ENCODE assay signal across 1 cellular context in genomic region chr22:29306830-29307657, GRCh38.
TF ChIP-seq lines count a peak whose summit lies in the region.

No MANE protein-coding gene starts in this region.

TF ChIP-seq in HEK293, 187 proteins besides CTCF, POLR2A, EP300 and RAD21 (continues in another document):
- no peak for TF ChIP-seq ZNF501 (tag by site-specific recombination; IDR thresholded peaks at IDR 0.05)
- TF ChIP-seq KLF1 (tag by site-specific recombination; IDR thresholded peaks at IDR 0.05) = peak; percentile 71
- TF ChIP-seq ZBTB8A (tag by site-specific recombination; IDR thresholded peaks at IDR 0.05) = no peak
- TF ChIP-seq ZNF623 (tag by site-specific recombination; IDR thresholded peaks at IDR 0.05) = no peak
- TF ChIP-seq PRDM1 (tag by site-specific recombination; IDR thresholded peaks at IDR 0.05) = no peak
- 0 out of 2 replicates have a peak, but pooled peaks have one; percentile 13 for TF ChIP-seq KLF16 (tag by site-specific recombination; IDR thresholded peaks at IDR 0.05)
- no peak for TF ChIP-seq ZNF37A (tag by site-specific recombination; IDR thresholded peaks at IDR 0.05)
- no peak for TF ChIP-seq ZNF658 (tag by site-specific recombination; IDR thresholded peaks at IDR 0.05)
- TF ChIP-seq YY2 (tag by site-specific recombination; IDR thresholded peaks at IDR 0.05) = no peak
- TF ChIP-seq, protein P1, sequence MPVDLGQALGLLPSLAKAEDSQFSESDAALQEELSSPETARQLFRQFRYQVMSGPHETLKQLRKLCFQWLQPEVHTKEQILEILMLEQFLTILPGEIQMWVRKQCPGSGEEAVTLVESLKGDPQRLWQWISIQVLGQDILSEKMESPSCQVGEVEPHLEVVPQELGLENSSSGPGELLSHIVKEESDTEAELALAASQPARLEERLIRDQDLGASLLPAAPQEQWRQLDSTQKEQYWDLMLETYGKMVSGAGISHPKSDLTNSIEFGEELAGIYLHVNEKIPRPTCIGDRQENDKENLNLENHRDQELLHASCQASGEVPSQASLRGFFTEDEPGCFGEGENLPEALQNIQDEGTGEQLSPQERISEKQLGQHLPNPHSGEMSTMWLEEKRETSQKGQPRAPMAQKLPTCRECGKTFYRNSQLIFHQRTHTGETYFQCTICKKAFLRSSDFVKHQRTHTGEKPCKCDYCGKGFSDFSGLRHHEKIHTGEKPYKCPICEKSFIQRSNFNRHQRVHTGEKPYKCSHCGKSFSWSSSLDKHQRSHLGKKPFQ (tag by site-specific recombination; IDR thresholded peaks at IDR 0.05) = no peak
- no peak for TF ChIP-seq ZNF138 (tag by site-specific recombination; IDR thresholded peaks at IDR 0.05; ENCODE audit: borderline replicate concordance)
- peak; percentile 39; the same call in 1 of the 2 replicates for TF ChIP-seq ZNF335 (tag by site-specific recombination; conservative IDR thresholded peaks at IDR 0.05)
- TF ChIP-seq ZFP37 (tag by site-specific recombination; IDR thresholded peaks at IDR 0.05) = no peak
- TF ChIP-seq ZNF544 (tag by site-specific recombination; IDR thresholded peaks at IDR 0.05) = no peak
- no peak for TF ChIP-seq ZBTB17 (tag by site-specific recombination; IDR thresholded peaks at IDR 0.05)
- TF ChIP-seq, protein P2, sequence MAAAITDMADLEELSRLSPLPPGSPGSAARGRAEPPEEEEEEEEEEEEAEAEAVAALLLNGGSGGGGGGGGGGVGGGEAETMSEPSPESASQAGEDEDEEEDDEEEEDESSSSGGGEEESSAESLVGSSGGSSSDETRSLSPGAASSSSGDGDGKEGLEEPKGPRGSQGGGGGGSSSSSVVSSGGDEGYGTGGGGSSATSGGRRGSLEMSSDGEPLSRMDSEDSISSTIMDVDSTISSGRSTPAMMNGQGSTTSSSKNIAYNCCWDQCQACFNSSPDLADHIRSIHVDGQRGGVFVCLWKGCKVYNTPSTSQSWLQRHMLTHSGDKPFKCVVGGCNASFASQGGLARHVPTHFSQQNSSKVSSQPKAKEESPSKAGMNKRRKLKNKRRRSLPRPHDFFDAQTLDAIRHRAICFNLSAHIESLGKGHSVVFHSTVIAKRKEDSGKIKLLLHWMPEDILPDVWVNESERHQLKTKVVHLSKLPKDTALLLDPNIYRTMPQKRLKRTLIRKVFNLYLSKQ (tag by site-specific recombination; IDR thresholded peaks at IDR 0.05; ENCODE audit: borderline replicate concordance) = no peak
- TF ChIP-seq ZNF10 (tag by site-specific recombination; IDR thresholded peaks at IDR 0.05) = no peak
- TF ChIP-seq, protein P3, sequence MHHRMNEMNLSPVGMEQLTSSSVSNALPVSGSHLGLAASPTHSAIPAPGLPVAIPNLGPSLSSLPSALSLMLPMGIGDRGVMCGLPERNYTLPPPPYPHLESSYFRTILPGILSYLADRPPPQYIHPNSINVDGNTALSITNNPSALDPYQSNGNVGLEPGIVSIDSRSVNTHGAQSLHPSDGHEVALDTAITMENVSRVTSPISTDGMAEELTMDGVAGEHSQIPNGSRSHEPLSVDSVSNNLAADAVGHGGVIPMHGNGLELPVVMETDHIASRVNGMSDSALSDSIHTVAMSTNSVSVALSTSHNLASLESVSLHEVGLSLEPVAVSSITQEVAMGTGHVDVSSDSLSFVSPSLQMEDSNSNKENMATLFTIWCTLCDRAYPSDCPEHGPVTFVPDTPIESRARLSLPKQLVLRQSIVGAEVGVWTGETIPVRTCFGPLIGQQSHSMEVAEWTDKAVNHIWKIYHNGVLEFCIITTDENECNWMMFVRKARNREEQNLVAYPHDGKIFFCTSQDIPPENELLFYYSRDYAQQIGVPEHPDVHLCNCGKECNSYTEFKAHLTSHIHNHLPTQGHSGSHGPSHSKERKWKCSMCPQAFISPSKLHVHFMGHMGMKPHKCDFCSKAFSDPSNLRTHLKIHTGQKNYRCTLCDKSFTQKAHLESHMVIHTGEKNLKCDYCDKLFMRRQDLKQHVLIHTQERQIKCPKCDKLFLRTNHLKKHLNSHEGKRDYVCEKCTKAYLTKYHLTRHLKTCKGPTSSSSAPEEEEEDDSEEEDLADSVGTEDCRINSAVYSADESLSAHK (tag by site-specific recombination; IDR thresholded peaks at IDR 0.05) = no peak
- TF ChIP-seq ZNF266 (tag by site-specific recombination; IDR thresholded peaks at IDR 0.05; ENCODE audit: low read depth) = no peak
- no peak for TF ChIP-seq ZBTB20 (tag by site-specific recombination; IDR thresholded peaks at IDR 0.05)
- no peak for TF ChIP-seq ZNF660 (tag by site-specific recombination; IDR thresholded peaks at IDR 0.05)
- TF ChIP-seq, protein P4, sequence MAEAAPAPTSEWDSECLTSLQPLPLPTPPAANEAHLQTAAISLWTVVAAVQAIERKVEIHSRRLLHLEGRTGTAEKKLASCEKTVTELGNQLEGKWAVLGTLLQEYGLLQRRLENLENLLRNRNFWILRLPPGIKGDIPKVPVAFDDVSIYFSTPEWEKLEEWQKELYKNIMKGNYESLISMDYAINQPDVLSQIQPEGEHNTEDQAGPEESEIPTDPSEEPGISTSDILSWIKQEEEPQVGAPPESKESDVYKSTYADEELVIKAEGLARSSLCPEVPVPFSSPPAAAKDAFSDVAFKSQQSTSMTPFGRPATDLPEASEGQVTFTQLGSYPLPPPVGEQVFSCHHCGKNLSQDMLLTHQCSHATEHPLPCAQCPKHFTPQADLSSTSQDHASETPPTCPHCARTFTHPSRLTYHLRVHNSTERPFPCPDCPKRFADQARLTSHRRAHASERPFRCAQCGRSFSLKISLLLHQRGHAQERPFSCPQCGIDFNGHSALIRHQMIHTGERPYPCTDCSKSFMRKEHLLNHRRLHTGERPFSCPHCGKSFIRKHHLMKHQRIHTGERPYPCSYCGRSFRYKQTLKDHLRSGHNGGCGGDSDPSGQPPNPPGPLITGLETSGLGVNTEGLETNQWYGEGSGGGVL (tag by site-specific recombination; IDR thresholded peaks at IDR 0.05) = peak; percentile 5; the same call in 1 of the 2 replicates
- no peak for TF ChIP-seq ZNF324 (tag by site-specific recombination; IDR thresholded peaks at IDR 0.05)
- no peak for TF ChIP-seq ZNF792 (tag by site-specific recombination; IDR thresholded peaks at IDR 0.05)
- no peak; the same call in 1 of the 2 replicates for TF ChIP-seq HOXD13 (CRISPR knock-in tag; IDR thresholded peaks at IDR 0.05; ENCODE audit: borderline replicate concordance)
- TF ChIP-seq SCRT2 (tag by site-specific recombination; IDR thresholded peaks at IDR 0.05) = no peak
- peak; percentile 50; the same call in 1 of the 2 replicates for TF ChIP-seq KLF10 (tag by site-specific recombination; IDR thresholded peaks at IDR 0.05)
- no peak for TF ChIP-seq ZNF394 (tag by site-specific recombination; IDR thresholded peaks at IDR 0.05; ENCODE audit: borderline replicate concordance)
- TF ChIP-seq ZNF211 (tag by site-specific recombination; IDR thresholded peaks at IDR 0.05; ENCODE audit: low read depth) = no peak
- TF ChIP-seq ZXDB (tag by site-specific recombination; IDR thresholded peaks at IDR 0.05) = 0 out of 2 replicates have a peak, but pooled peaks have one; percentile 4
- no peak for TF ChIP-seq ZNF133 (tag by site-specific recombination; IDR thresholded peaks at IDR 0.05)
- TF ChIP-seq ZNF354C (tag by site-specific recombination; IDR thresholded peaks at IDR 0.05; ENCODE audit: borderline replicate concordance, low read depth) = no peak
- 0 out of 2 replicates have a peak, but pooled peaks have one; percentile 11 for TF ChIP-seq ZNF341 (tag by site-specific recombination; IDR thresholded peaks at IDR 0.05; ENCODE audit: low read depth)
- TF ChIP-seq ZNF621 (tag by site-specific recombination; IDR thresholded peaks at IDR 0.05) = no peak
- no peak for TF ChIP-seq ZNF426 (tag by site-specific recombination; IDR thresholded peaks at IDR 0.05)
- no peak for TF ChIP-seq ZBTB1 (tag by site-specific recombination; IDR thresholded peaks at IDR 0.05)
- TF ChIP-seq OVOL3 (tag by site-specific recombination; IDR thresholded peaks at IDR 0.05) = no peak
- no peak for TF ChIP-seq ZNF654 (tag by site-specific recombination; IDR thresholded peaks at IDR 0.05; ENCODE audit: low read depth)
- TF ChIP-seq ZNF513 (tag by site-specific recombination; IDR thresholded peaks at IDR 0.05) = no peak
- TF ChIP-seq, protein P5, sequence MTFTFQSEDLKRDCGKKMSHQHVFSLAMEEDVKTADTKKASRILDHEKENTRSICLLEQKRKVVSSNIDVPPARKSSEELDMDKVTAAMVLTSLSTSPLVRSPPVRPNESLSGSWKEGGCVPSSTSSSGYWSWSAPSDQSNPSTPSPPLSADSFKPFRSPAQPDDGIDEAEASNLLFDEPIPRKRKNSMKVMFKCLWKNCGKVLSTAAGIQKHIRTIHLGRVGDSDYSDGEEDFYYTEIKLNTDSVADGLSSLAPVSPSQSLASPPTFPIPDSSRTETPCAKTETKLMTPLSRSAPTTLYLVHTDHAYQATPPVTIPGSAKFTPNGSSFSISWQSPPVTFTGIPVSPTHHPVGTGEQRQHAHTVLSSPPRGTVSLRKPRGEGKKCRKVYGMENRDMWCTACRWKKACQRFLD (tag by site-specific recombination; IDR thresholded peaks at IDR 0.05) = no peak
- TF ChIP-seq ZSCAN30 (tag by site-specific recombination; IDR thresholded peaks at IDR 0.05) = no peak
- TF ChIP-seq ZSCAN23 (tag by site-specific recombination; IDR thresholded peaks at IDR 0.05) = no peak
- TF ChIP-seq ZNF155 (tag by site-specific recombination; IDR thresholded peaks at IDR 0.05) = no peak
- TF ChIP-seq, protein P6, sequence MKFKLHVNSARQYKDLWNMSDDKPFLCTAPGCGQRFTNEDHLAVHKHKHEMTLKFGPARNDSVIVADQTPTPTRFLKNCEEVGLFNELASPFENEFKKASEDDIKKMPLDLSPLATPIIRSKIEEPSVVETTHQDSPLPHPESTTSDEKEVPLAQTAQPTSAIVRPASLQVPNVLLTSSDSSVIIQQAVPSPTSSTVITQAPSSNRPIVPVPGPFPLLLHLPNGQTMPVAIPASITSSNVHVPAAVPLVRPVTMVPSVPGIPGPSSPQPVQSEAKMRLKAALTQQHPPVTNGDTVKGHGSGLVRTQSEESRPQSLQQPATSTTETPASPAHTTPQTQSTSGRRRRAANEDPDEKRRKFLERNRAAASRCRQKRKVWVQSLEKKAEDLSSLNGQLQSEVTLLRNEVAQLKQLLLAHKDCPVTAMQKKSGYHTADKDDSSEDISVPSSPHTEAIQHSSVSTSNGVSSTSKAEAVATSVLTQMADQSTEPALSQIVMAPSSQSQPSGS (tag by site-specific recombination; IDR thresholded peaks at IDR 0.05; ENCODE audit: low read depth) = no peak
- TF ChIP-seq ZNF488 (tag by site-specific recombination; IDR thresholded peaks at IDR 0.05) = no peak
- no peak for TF ChIP-seq ZNF600 (tag by site-specific recombination; IDR thresholded peaks at IDR 0.05)
- TF ChIP-seq, protein P7, sequence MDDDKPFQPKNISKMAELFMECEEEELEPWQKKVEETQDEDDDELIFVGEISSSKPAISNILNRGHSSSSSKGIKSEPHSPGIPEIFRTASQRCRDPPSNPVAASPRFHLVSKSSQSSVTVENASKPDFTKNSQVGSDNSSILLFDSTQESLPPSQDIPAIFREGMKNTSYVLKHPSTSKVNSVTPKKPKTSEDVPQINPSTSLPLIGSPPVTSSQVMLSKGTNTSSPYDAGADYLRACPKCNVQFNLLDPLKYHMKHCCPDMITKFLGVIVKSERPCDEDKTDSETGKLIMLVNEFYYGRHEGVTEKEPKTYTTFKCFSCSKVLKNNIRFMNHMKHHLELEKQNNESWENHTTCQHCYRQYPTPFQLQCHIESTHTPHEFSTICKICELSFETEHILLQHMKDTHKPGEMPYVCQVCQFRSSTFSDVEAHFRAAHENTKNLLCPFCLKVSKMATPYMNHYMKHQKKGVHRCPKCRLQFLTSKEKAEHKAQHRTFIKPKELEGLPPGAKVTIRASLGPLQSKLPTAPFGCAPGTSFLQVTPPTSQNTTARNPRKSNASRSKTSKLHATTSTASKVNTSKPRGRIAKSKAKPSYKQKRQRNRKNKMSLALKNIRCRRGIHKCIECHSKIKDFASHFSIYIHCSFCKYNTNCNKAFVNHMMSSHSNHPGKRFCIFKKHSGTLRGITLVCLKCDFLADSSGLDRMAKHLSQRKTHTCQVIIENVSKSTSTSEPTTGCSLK (tag by site-specific recombination; IDR thresholded peaks at IDR 0.05) = no peak
- TF ChIP-seq ZNF707 (tag by site-specific recombination; IDR thresholded peaks at IDR 0.05) = no peak
- TF ChIP-seq ZNF521 (tag by site-specific recombination; IDR thresholded peaks at IDR 0.05) = no peak
- TF ChIP-seq INSM2 (tag by site-specific recombination; IDR thresholded peaks at IDR 0.05) = no peak
- no peak for TF ChIP-seq ZNF146 (tag by site-specific recombination; IDR thresholded peaks at IDR 0.05)
- no peak for TF ChIP-seq ZNF132 (tag by site-specific recombination; IDR thresholded peaks at IDR 0.05; ENCODE audit: borderline replicate concordance)
- no peak for TF ChIP-seq GFI1B (tag by site-specific recombination; IDR thresholded peaks at IDR 0.05)
- TF ChIP-seq ZBTB48 (tag by site-specific recombination; IDR thresholded peaks at IDR 0.05) = no peak
- TF ChIP-seq GLI4 (tag by site-specific recombination; IDR thresholded peaks at IDR 0.05) = no peak
